2 cellular contexts compared by ENCODE assay signal in the genomic region with DNA sequence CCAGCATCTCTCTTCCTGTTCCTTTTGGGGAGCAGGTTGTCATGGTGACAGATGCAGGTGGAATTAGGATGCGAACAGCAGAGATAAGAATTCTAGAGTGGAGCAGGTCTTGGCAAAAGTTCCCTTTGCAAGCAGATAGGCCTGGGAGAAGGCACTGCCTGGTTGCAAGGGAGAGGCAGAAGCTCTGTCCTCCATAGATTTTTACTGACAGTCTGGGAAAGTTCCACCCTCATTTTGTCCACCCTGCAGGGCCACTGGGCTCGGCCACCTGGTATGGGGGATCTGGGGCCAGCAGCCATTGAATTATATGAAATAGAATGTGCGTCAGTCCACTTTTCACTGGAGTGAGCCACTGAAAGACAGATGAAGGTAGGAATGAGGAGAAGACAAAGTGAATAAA.
TF ChIP-seq lines count a peak whose summit lies in the region.

No MANE protein-coding gene starts in this region.

TF ChIP-seq in GM23338, 12 proteins besides CTCF, POLR2A, EP300 and RAD21 (continues in another document):
- TF ChIP-seq POLR2AphosphoS5 (IDR thresholded peaks at IDR 0.05; ENCODE audit: low read depth): no peak
- no peak for TF ChIP-seq ZNF114 (CRISPR knock-in tag; IDR thresholded peaks at IDR 0.05)
- no peak for TF ChIP-seq ZNF331 (CRISPR knock-in tag; IDR thresholded peaks at IDR 0.05; ENCODE audit: low read depth)
- TF ChIP-seq NANOG (IDR thresholded peaks at IDR 0.05; ENCODE audit: borderline replicate concordance): no peak
- TF ChIP-seq CREB1 (CRISPR knock-in tag; IDR thresholded peaks at IDR 0.05; ENCODE audit: low read depth): no peak
- TF ChIP-seq EZH2phosphoT487 (IDR thresholded peaks at IDR 0.05; ENCODE audit: unreplicated experiment): no peak
- no peak for TF ChIP-seq EZH2 (IDR thresholded peaks at IDR 0.05; ENCODE audit: low read depth, unreplicated experiment)
- no peak for TF ChIP-seq REST (IDR thresholded peaks at IDR 0.05; ENCODE audit: unreplicated experiment)
- TF ChIP-seq JUNB (IDR thresholded peaks at IDR 0.05; ENCODE audit: unreplicated experiment): no peak
- TF ChIP-seq, protein P1, sequence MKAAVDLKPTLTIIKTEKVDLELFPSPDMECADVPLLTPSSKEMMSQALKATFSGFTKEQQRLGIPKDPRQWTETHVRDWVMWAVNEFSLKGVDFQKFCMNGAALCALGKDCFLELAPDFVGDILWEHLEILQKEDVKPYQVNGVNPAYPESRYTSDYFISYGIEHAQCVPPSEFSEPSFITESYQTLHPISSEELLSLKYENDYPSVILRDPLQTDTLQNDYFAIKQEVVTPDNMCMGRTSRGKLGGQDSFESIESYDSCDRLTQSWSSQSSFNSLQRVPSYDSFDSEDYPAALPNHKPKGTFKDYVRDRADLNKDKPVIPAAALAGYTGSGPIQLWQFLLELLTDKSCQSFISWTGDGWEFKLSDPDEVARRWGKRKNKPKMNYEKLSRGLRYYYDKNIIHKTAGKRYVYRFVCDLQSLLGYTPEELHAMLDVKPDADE (IDR thresholded peaks at IDR 0.05): no peak
- no peak for TF ChIP-seq STAT1 (IDR thresholded peaks at IDR 0.05; ENCODE audit: unreplicated experiment)

TF ChIP-seq in K562, 482 proteins besides CTCF, POLR2A, EP300 and RAD21:
- peak; percentile 73 for TF ChIP-seq RFX1 (IDR thresholded peaks at IDR 0.05)
- TF ChIP-seq, protein P2, sequence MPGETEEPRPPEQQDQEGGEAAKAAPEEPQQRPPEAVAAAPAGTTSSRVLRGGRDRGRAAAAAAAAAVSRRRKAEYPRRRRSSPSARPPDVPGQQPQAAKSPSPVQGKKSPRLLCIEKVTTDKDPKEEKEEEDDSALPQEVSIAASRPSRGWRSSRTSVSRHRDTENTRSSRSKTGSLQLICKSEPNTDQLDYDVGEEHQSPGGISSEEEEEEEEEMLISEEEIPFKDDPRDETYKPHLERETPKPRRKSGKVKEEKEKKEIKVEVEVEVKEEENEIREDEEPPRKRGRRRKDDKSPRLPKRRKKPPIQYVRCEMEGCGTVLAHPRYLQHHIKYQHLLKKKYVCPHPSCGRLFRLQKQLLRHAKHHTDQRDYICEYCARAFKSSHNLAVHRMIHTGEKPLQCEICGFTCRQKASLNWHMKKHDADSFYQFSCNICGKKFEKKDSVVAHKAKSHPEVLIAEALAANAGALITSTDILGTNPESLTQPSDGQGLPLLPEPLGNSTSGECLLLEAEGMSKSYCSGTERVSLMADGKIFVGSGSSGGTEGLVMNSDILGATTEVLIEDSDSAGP (CRISPR knock-in tag; IDR thresholded peaks at IDR 0.05): no peak
